Comparison of ENCODE assay signal across 10 cellular contexts in the genomic region with DNA sequence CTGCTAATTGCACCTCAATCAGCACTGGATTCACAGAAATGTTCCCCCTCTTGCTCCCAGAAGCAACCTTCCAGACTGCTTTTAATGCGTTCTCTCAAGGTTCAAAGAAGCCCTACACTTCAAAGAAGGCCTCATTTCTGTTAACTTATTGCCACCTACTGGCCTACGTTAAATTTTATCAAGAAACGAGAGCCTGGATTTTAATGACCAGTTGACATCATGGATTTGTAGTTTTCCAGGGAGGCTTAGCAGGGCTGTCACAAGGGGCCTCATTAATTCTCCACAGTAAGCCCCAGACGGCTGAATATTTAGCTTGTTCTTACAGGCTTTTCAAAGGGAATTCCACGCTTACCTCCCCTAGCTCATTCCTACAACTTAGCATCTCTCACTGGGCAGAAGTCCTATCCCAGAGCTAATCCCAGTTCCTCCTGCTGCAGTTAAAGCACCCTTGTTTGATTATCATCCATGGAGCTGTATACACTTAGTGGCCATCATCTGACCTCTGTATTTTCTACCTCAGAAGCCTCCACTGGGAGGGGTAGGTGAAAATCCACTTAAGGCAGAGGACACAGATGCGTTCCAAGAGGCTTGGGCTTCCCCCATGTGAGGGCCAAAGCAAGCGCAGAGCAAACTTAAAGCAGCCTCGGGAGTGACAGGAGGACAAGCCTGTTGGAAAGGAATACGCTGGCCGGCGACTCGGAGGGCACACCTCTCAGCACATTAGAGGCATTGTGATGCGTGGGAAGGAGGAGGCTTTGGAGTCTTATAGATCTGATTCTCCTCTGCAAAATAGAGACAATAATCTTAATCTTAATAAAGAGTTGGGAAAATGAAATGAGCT. TPM values are rescaled to one million over a fixed set of nuclear protein-coding genes. Genes with fewer than 3 reads are reported as not detected.
DNase-seq lines count a peak whose midpoint lies in the region; ATAC-seq, FAIRE-seq and TF ChIP-seq lines count a peak whose summit lies in the region.
"Had no signal": no experiment of that assay in that cellular context is flagged by ENCODE, and none has a peak within 500 bp of the region (broad histone marks: within the 10 kb centered on the region; RNA-seq: fewer than 3 reads in every experiment).

No MANE protein-coding gene starts in this region.

- no peak overlapping the region for H3K27ac ChIP-seq in H1 (ENCODE audit: low read depth, low read length)
- H3K27ac ChIP-seq in CD4-positive, alpha-beta T cell (ENCODE audit: low read depth, low read length): no peak overlapping the region
- H3K27ac ChIP-seq: tibial nerve had no signal

- no peak overlapping the region for H3K56ac ChIP-seq in H1 (replicated peaks; ENCODE audit: insufficient read length, low read depth, low read length)

- TF ChIP-seq CTCF in H1 (IDR thresholded peaks at IDR 0.05; ENCODE audit: control extremely low read depth in 1 of 3, insufficient read depth in 1 of 3, low read depth in 1 of 3, low read length in 3 of 3): peak in 2 of 3 experiments; percentile 45 to 56; a peak in 3 of 4 replicates
- no peak for TF ChIP-seq CTCF in CD4-positive, alpha-beta T cell (IDR thresholded peaks at IDR 0.05)

- peak; percentile 72 to 77 for TF ChIP-seq RAD21 in H1 (IDR thresholded peaks at IDR 0.05 in 1 of 2, conservative IDR thresholded peaks at IDR 0.05 in 1 of 2; ENCODE audit: low read depth in 2 of 2, low read length in 2 of 2)

- H3K18ac ChIP-seq in H1 (ENCODE audit: extremely low read depth, low read length): no peak overlapping the region

- intact Hi-C loops in CD4-positive, alpha-beta T cell (cut with DNase I, micrococcal nuclease): no loop called here

- no peaks in the 10 kb centered on the region for H4K20me1 ChIP-seq in H1 (replicated peaks in 1 of 2; ENCODE audit: control insufficient read depth in 1 of 2, insufficient read depth in 2 of 2, low read length in 2 of 2)

- H3K4me1 Mint-ChIP-seq in CD4-positive, alpha-beta T cell (ENCODE audit: low read depth): no peaks in the 10 kb centered on the region

- no peak overlapping the region for H4K8ac ChIP-seq in H1 (ENCODE audit: extremely low read depth, insufficient read depth, low read length)

- no peak overlapping the region for H4K91ac ChIP-seq in H1 (replicated peaks; ENCODE audit: insufficient read length, low read length)

- peaks cover 0 to 5% (median 3%) of the 10 kb centered on the region in 4 experiments; a peak in 4 of 7 replicates for H3K4me1 ChIP-seq in H1 (replicated peaks in 1 of 4; ENCODE audit: control insufficient read depth in 3 of 4, insufficient read depth in 4 of 4, low read length in 3 of 4)
- H3K4me1 ChIP-seq: tibial nerve had no signal

- no peak overlapping the region for H3K9ac ChIP-seq in H1 (replicated peaks in 1 of 4; ENCODE audit: extremely low read depth in 1 of 4, low read depth in 3 of 4, low read length in 3 of 4)

- no peak overlapping the region for H2BK120ac ChIP-seq in H1 (replicated peaks; ENCODE audit: low read depth, low read length)

- no peak overlapping the region for H3K4me3 Mint-ChIP-seq in CD4-positive, alpha-beta T cell

- no peak overlapping the region for H3K4me2 ChIP-seq in H1 (ENCODE audit: insufficient read depth in 1 of 2, low read depth in 2 of 2, low read length in 2 of 2)

- H3K79me2 ChIP-seq in H1 (ENCODE audit: control insufficient read depth in 1 of 2, insufficient read depth in 2 of 2, low read length in 2 of 2): no peaks in the 10 kb centered on the region

- POLR2A ChIA-PET in HEK293T (lab: Yijun Ruan, JAX): no interaction called here
- POLR2A ChIA-PET in H1 (lab: Charles Lee; ENCODE audit: partially characterized antibody): no interaction called here
- POLR2A ChIA-PET in CD4-positive, alpha-beta T cell (lab: Charles Lee): no interaction called here

- peaks cover 4% of the 10 kb centered on the region for H3K9me3 Mint-ChIP-seq in CD4-positive, alpha-beta T cell

- no peak for TF ChIP-seq EP300 in H1 (IDR thresholded peaks at IDR 0.05; ENCODE audit: borderline replicate concordance in 1 of 2, low read depth in 2 of 2, low read length in 2 of 2)

- no peaks in the 10 kb centered on the region for H3K36me3 ChIP-seq in H1 (ENCODE audit: control insufficient read depth in 2 of 4, insufficient read depth in 4 of 4, low read length in 3 of 4)
- H3K36me3 ChIP-seq: tibial nerve had no signal

- H2BK15ac ChIP-seq in H1 (ENCODE audit: low read length): 0 out of 2 replicates have a peak overlapping the region, but pooled peaks have one; percentile 6

- H2BK12ac ChIP-seq in H1 (ENCODE audit: low read depth, low read length): no peak overlapping the region

- no peak overlapping the region for H3K4ac ChIP-seq in H1 (replicated peaks; ENCODE audit: insufficient read length, low read depth, low read length)

- DNase-seq in HEK293T (ENCODE audit: extremely low spot score) (peak; percentile 26), NCI-H524 treated with DMSO at 0.1 percent for 48 hours (lab: John Stamatoyannopoulos, UW) (peak; percentile 3), H1 (ENCODE audit: low read depth in 1 of 2, low spot score in 2 of 2) (no peak), pons (ENCODE audit: low spot score) (peak; percentile 29)
- DNase-seq in CD4-positive, alpha-beta T cell: no peak
- no peak for DNase-seq in stimulated activated naive CD8-positive, alpha-beta T cell treated with anti-CD3 and anti-CD28 coated beads, Interleukin-15, Interleukin-2, amounts not matched to agents 100 U/mL and 50 U/mL, for 24 hours
- DNase-seq: SHP77 treated with DMSO at 0.1 percent for 48 hours had no signal

- no peak overlapping the region for H3K14ac ChIP-seq in H1 (ENCODE audit: insufficient read length)

- H3K79me1 ChIP-seq in H1 (ENCODE audit: low read depth, low read length): no peaks in the 10 kb centered on the region

- no peak overlapping the region for H4K5ac ChIP-seq in H1 (ENCODE audit: insufficient read length, low read depth, low read length)

- WGBS in H1 (ENCODE audit: extremely low coverage in 1 of 2, insufficient coverage in 1 of 2, insufficient read length in 1 of 2, insufficient replicate concordance in 2 of 2, low coverage in 1 of 2, low lambda C conversion rate in 2 of 2, missing lambda C conversion rate in 1 of 2), 2 experiments: 58% methylated on average over 13 of the region's 13 CpGs; no CpG with 5 or more reads in 1 of the 2 experiments

- H2BK20ac ChIP-seq in H1 (ENCODE audit: low read length): no peak overlapping the region

- no peaks in the 10 kb centered on the region for H3K9me3 ChIP-seq in H1 (ENCODE audit: insufficient read depth in 2 of 2, low read depth in 1 of 2, low read length in 1 of 2)
- no peaks in the 10 kb centered on the region for H3K9me3 ChIP-seq in CD4-positive, alpha-beta T cell (ENCODE audit: control insufficient read depth, low read length)

- ATAC-seq in CD4-positive, alpha-beta T cell (ENCODE audit: poor library complexity): no peak
- ATAC-seq in GM18867 (IDR thresholded peaks at IDR 0.05; ENCODE audit: unreplicated experiment): no peak
- no peak for ATAC-seq in stimulated activated naive CD8-positive, alpha-beta T cell treated with anti-CD3 and anti-CD28 coated beads, Interleukin-15, Interleukin-2, amounts not matched to agents 100 U/mL and 50 U/mL, for 24 hours

- no peaks in the 10 kb centered on the region for H3K27me3 ChIP-seq in H1 (replicated peaks in 1 of 4; ENCODE audit: control insufficient read depth in 3 of 4, extremely low read depth in 1 of 4, insufficient read depth in 3 of 4, low read length in 3 of 4)
- H3K27me3 ChIP-seq in CD4-positive, alpha-beta T cell (ENCODE audit: control insufficient read depth, insufficient read depth, low read length): no peaks in the 10 kb centered on the region
- H3K27me3 ChIP-seq: tibial nerve had no signal

- no peak overlapping the region for H3K4me3 ChIP-seq in H1 (ENCODE audit: extremely low read depth in 1 of 4, insufficient read depth in 2 of 4, low read depth in 3 of 4, low read length in 4 of 4)
- H3K4me3 ChIP-seq: tibial nerve had no signal

- CTCF ChIA-PET in HEK293T (lab: Yijun Ruan, JAX) (no interaction called here), H1 (lab: Charles Lee; ENCODE audit: partially characterized antibody) (interaction anchor here (0.8 to 1.9 kb wide), 7 partner anchors 8 to 243 kb away, joined by 3 to 8 read pairs (median 6); a partner anchor contains a TSS)
- CTCF ChIA-PET in CD4-positive, alpha-beta T cell (lab: Charles Lee): no interaction called here

- no peak overlapping the region for H2BK5ac ChIP-seq in H1 (ENCODE audit: low read depth, low read length)

- peak; percentile 65 for FAIRE-seq in H1 (lab: Jason Lieb, UNC)
- FAIRE-seq: frontal cortex had no signal

- no peaks in the 10 kb centered on the region for H3K23me2 ChIP-seq in H1 (ENCODE audit: low read depth, low read length)

- TF ChIP-seq POLR2A in H1 (IDR thresholded peaks at IDR 0.05; ENCODE audit: control extremely low read depth in 1 of 2, low read depth in 2 of 2, low read length in 2 of 2): no peak

- no peaks in the 10 kb centered on the region for H3K36me3 Mint-ChIP-seq in CD4-positive, alpha-beta T cell (ENCODE audit: low read depth)

- H2AFZ ChIP-seq in H1 (ENCODE audit: low read length): no peak overlapping the region

- H3K27me3 Mint-ChIP-seq in CD4-positive, alpha-beta T cell: peaks cover 18% of the 10 kb centered on the region

- H2AK5ac ChIP-seq in H1 (ENCODE audit: low read depth, low read length): no peak overlapping the region

- no peak overlapping the region for H3K23ac ChIP-seq in H1 (ENCODE audit: insufficient read length)

- no peak overlapping the region for H3K27ac Mint-ChIP-seq in CD4-positive, alpha-beta T cell

RNA-seq across cellular contexts. Expression of a gene that starts 32.2 kb away (rescaled TPM):
- 1.3 and 1.4 TPM in 2 replicates for total RNA-seq in H1 (2021; fragmentation: NEBNext Ultra II Directional; extraction: Animal tissue kit (Norgen Biotek cat#: 25700))
- polyA plus RNA-seq in H1 (2011; rRNA removed): 2.0 and 3.5 TPM in 2 replicates
- 2.6 TPM for polyA plus RNA-seq in H1 (2011; cell fraction: cytosol; rRNA removed)
- 2.9 TPM for polyA plus RNA-seq in H1 (2011; cell fraction: nucleus; rRNA removed)
- 1.8 to 2.2 TPM (median 1.9 TPM) in 4 replicates for polyA plus RNA-seq in H1 (2012, experiment 1 of 2)
- 1.3 TPM for polyA plus RNA-seq in H1 (2012, experiment 2 of 2)
- 3.1 TPM for polyA plus RNA-seq in H1 (2013, experiment 1 of 2)
- polyA plus RNA-seq in H1 (2013, experiment 2 of 2): 3.4 TPM
- polyA minus RNA-seq in H1 (2011; rRNA and poly(A)+ RNA removed): 1.4 and 3.9 TPM in 2 replicates
- polyA minus RNA-seq in H1 (2011; cell fraction: cytosol; rRNA and poly(A)+ RNA removed): 0.44 TPM
- polyA minus RNA-seq in H1 (2011; cell fraction: nucleus; rRNA and poly(A)+ RNA removed): 1.3 TPM
- not detected for total RNA-seq in CD4-positive, alpha-beta T cell

RNA-seq across cellular contexts. Expression of a gene that starts 50.0 kb away (rescaled TPM):
- total RNA-seq in H1 (2021; fragmentation: NEBNext Ultra II Directional; extraction: Animal tissue kit (Norgen Biotek cat#: 25700)): not detected in 2 replicates
- polyA plus RNA-seq in H1 (2011; rRNA removed): 0.08 TPM in 1 of 2 replicates, not detected in the other
- polyA plus RNA-seq in H1 (2011; cell fraction: cytosol; rRNA removed): not detected
- not detected for polyA plus RNA-seq in H1 (2011; cell fraction: nucleus; rRNA removed)
- not detected in 4 replicates for polyA plus RNA-seq in H1 (2012, experiment 1 of 2)
- not detected for polyA plus RNA-seq in H1 (2012, experiment 2 of 2)
- not detected for polyA plus RNA-seq in H1 (2013, experiment 1 of 2)
- polyA plus RNA-seq in H1 (2013, experiment 2 of 2): not detected
- polyA minus RNA-seq in H1 (2011; rRNA and poly(A)+ RNA removed): not detected in 2 replicates
- not detected for polyA minus RNA-seq in H1 (2011; cell fraction: cytosol; rRNA and poly(A)+ RNA removed)
- polyA minus RNA-seq in H1 (2011; cell fraction: nucleus; rRNA and poly(A)+ RNA removed): not detected
- not detected for total RNA-seq in CD4-positive, alpha-beta T cell
- total RNA-seq: frontal cortex had no signal

Comparison
In these comparisons a context has a peak if more than half of its experiments do, and no peak if none do; other contexts are left out.
1. DNase-seq: peak in HEK293T (single experiment), NCI-H524 treated with DMSO at 0.1 percent for 48 hours (single experiment) and pons (single experiment); none in H1 (0 of 2), CD4-positive, alpha-beta T cell (0 of 10) and stimulated activated naive CD8-positive, alpha-beta T cell treated with anti-CD3 and anti-CD28 coated beads, Interleukin-15, Interleukin-2, amounts not matched to agents 100 U/mL and 50 U/mL, for 24 hours (single experiment).